In genomic region chr1:153532769-153533599, GRCh38 we compare ENCODE assay signal across 8 cellular contexts. TPM values are rescaled to one million over a fixed set of nuclear protein-coding genes. Genes with fewer than 3 reads are reported as not detected.
DNase-seq lines count a peak whose midpoint lies in the region; ATAC-seq and TF ChIP-seq lines count a peak whose summit lies in the region.

No MANE protein-coding gene starts in this region.

- peak overlapping the region; percentile 99 for H3K27ac Mint-ChIP-seq in CD4-positive, alpha-beta T cell
- H3K27ac Mint-ChIP-seq in naive B cell, result peak overlapping the region in 4 of 6 donors; percentile 49 to 83 (median 56)
- H3K27ac Mint-ChIP-seq in stimulated activated memory B cell treated with anti-CD40 and anti-IgM and Interleukin-4, amounts not matched to agents 10 μg/mL and 1 μg/mL and 100 μg/mL, for 72 hours, result peak overlapping the region; percentile 48

- H3K4ac ChIP-seq in IMR-90 (ENCODE audit: low read depth, low read length), result peak overlapping the region; percentile 94

- H2AFZ ChIP-seq in IMR-90 (replicated peaks; ENCODE audit: low read length, poor library complexity), result peak overlapping the region; percentile 69

- H2AK5ac ChIP-seq in IMR-90 (ENCODE audit: low read depth, low read length), result peak overlapping the region; percentile 81

- H4K91ac ChIP-seq in IMR-90 (ENCODE audit: insufficient read depth, low read depth, low read length), result peak overlapping the region; percentile 80

- peak overlapping the region; percentile 97 for H3K9ac ChIP-seq in IMR-90 (ENCODE audit: low read depth, low read length)

- H3K23ac ChIP-seq in IMR-90 (ENCODE audit: low read depth, low read length), result peak overlapping the region; percentile 96

- peak overlapping the region; percentile 97 for H3K4me3 Mint-ChIP-seq in CD4-positive, alpha-beta T cell
- H3K4me3 Mint-ChIP-seq in naive B cell, result peak overlapping the region in 7 of 8 donors; percentile 15 to 94 (median 64)
- peak overlapping the region; percentile 30 for H3K4me3 Mint-ChIP-seq in stimulated activated memory B cell treated with anti-CD40 and anti-IgM and Interleukin-4, amounts not matched to agents 10 μg/mL and 1 μg/mL and 100 μg/mL, for 72 hours

- H3K18ac ChIP-seq in IMR-90 (ENCODE audit: low read depth, low read length), result peak overlapping the region; percentile 43

- H2BK120ac ChIP-seq in IMR-90 (ENCODE audit: low read depth, low read length), result peak overlapping the region; percentile 58

- H2BK15ac ChIP-seq in IMR-90 (ENCODE audit: low read depth, low read length), result 0 out of 3 replicates have a peak overlapping the region, but pooled peaks have one; percentile 2

- peak overlapping the region; percentile 86 for H3K56ac ChIP-seq in IMR-90 (ENCODE audit: extremely low read depth, insufficient read depth, low read length)

- H4K5ac ChIP-seq in IMR-90 (ENCODE audit: low read depth, low read length), result peak overlapping the region; percentile 62

- peaks cover 11% of the 10 kb centered on the region for H3K36me3 ChIP-seq in IMR-90 (ENCODE audit: control insufficient read depth, insufficient read depth, low read length)

- peaks cover 18% of the 10 kb centered on the region for H4K20me1 ChIP-seq in IMR-90 (ENCODE audit: insufficient read depth, low read length)

- CTCF ChIA-PET in CD4-positive, alpha-beta T cell (lab: Charles Lee), result interaction anchor here (0.6 to 6.0 kb wide), 15 partner anchors 9 to 399 kb away, joined by 3 to 69 read pairs (median 4); partner anchors contain the start of genes CHTOP, S100A2, S100A4 and S100A5
- CTCF ChIA-PET in IMR-90 (lab: Yijun Ruan, JAX), result interaction anchor here (0.7 to 2.8 kb wide), 15 partner anchors 8 to 149 kb away, joined by 3 to 19 read pairs (median 4); partner anchors contain the start of genes CHTOP, S100A16 and S100A5

- H3K9me1 ChIP-seq in IMR-90 (ENCODE audit: insufficient read depth, low read length), result peaks cover 20% of the 10 kb centered on the region

- WGBS in IMR-90 (ENCODE audit: extremely low coverage in 2 of 2, insufficient read length in 1 of 2), 2 experiments, result 20% methylated on average over 4 of the region's 34 CpGs; no CpG with 5 or more reads in 1 of the 2 experiments

- peak overlapping the region; percentile 76 to 81 for H4K8ac ChIP-seq in IMR-90 (ENCODE audit: low read depth in 2 of 2, low read length in 2 of 2)

- DNase-seq in CD4-positive, alpha-beta T cell, result peak; percentile 61 to 81 (median 74)
- peak; percentile 84 for DNase-seq in IMR-90
- peak; percentile 92 for DNase-seq in RKO (ENCODE audit: low spot score)
- DNase-seq in activated effector memory CD4-positive, alpha-beta T cell treated with Interleukin-2 at 50 U/mL for 16 hours, result peak; percentile 72
- DNase-seq in fibroblast of peridontal ligament (ENCODE audit: extremely low read depth), result peak; percentile 91
- DNase-seq in naive B cell, result no peak

- H2BK20ac ChIP-seq in IMR-90 (ENCODE audit: low read depth, low read length), result peak overlapping the region; percentile 18; the same call in 1 of the 2 replicates

- H3K4me1 Mint-ChIP-seq in CD4-positive, alpha-beta T cell (ENCODE audit: low read depth), result peaks cover 65% of the 10 kb centered on the region
- H3K4me1 Mint-ChIP-seq in naive B cell, result peaks cover 35 to 45% (median 44%) of the 10 kb centered on the region in 3 donors
- peaks cover 44% of the 10 kb centered on the region for H3K4me1 Mint-ChIP-seq in stimulated activated memory B cell treated with anti-CD40 and anti-IgM and Interleukin-4, amounts not matched to agents 10 μg/mL and 1 μg/mL and 100 μg/mL, for 72 hours

- H3K79me1 ChIP-seq in IMR-90 (ENCODE audit: low read depth in 1 of 2, low read length in 2 of 2), result peaks cover 5 to 57% of the 10 kb centered on the region in 2 experiments; a peak in 3 of 4 replicates

- H3K9me3 Mint-ChIP-seq in CD4-positive, alpha-beta T cell, result no peaks in the 10 kb centered on the region
- no peaks in the 10 kb centered on the region for H3K9me3 Mint-ChIP-seq in naive B cell
- H3K9me3 Mint-ChIP-seq in stimulated activated memory B cell treated with anti-CD40 and anti-IgM and Interleukin-4, amounts not matched to agents 10 μg/mL and 1 μg/mL and 100 μg/mL, for 72 hours, result no peaks in the 10 kb centered on the region

- TF ChIP-seq RAD21 in IMR-90 (IDR thresholded peaks at IDR 0.05; ENCODE audit: low read length), result peak; percentile 87

- ATAC-seq in CD4-positive, alpha-beta T cell (ENCODE audit: poor library complexity), result peak; percentile 32
- ATAC-seq in IMR-90 (ENCODE audit: low read depth), result peak; percentile 49
- peak; percentile 29 to 40 for ATAC-seq in naive B cell (ENCODE audit: low read depth in 2 of 2)
- no peak for ATAC-seq in stimulated activated memory B cell treated with anti-CD40 and anti-IgM and Interleukin-4, amounts not matched to agents 10 μg/mL and 1 μg/mL and 100 μg/mL, for 72 hours
- ATAC-seq in GM18502 (IDR thresholded peaks at IDR 0.05; ENCODE audit: poor library complexity, unreplicated experiment), result no peak

- peak overlapping the region; percentile 90 for H3K4me2 ChIP-seq in IMR-90 (ENCODE audit: low read depth, low read length)

- no peaks in the 10 kb centered on the region for H3K9me3 ChIP-seq in CD4-positive, alpha-beta T cell (ENCODE audit: control insufficient read depth, low read length)
- no peaks in the 10 kb centered on the region for H3K9me3 ChIP-seq in IMR-90 (ENCODE audit: control insufficient read depth, insufficient read depth, low read length)

- TF ChIP-seq CTCF in CD4-positive, alpha-beta T cell (IDR thresholded peaks at IDR 0.05), result peak; percentile 88
- peak; percentile 94 for TF ChIP-seq CTCF in IMR-90 (conservative IDR thresholded peaks at IDR 0.05; ENCODE audit: low read depth, low read length)

- no TSS peak for BruUV-seq in IMR-90 (replicated peaks; lab: Mats Ljungman, UMichigan)

- peak overlapping the region; percentile 95 for H3K27ac ChIP-seq in CD4-positive, alpha-beta T cell (ENCODE audit: low read depth, low read length)
- H3K27ac ChIP-seq in IMR-90 (ENCODE audit: insufficient read depth, low read length), result peak overlapping the region; percentile 91

- TF ChIP-seq POLR2A in IMR-90 (IDR thresholded peaks at IDR 0.05; ENCODE audit: low read depth, low read length), result peak; percentile 51

- peak overlapping the region; percentile 97 for H3K14ac ChIP-seq in IMR-90 (replicated peaks; ENCODE audit: low read depth, low read length)

- H2AK9ac ChIP-seq in IMR-90 (replicated peaks; ENCODE audit: low read depth, low read length, poor library complexity), result peak overlapping the region; percentile 87

- intact Hi-C loops in CD4-positive, alpha-beta T cell (cut with DNase I, micrococcal nuclease), result loop anchor here (1.0 to 5.0 kb wide), 4 partner anchors 22 to 139 kb away; partner anchors contain the start of genes ILF2 (in 1 of the 2) and S100A2 (in 1 of the 2)
- intact Hi-C loops in IMR-90 (cut with micrococcal nuclease), result loop anchor here (1.0 to 5.0 kb wide), 5 partner anchors 22 to 181 kb away; partner anchors contain the start of genes ILF2, S100A1 and S100A13

- dilution Hi-C loops in IMR-90 (cut with HindIII; ENCODE audit: low sequenced_read_pairs, unreplicated experiment), result no loop called here

- peak overlapping the region; percentile 96 for H2BK5ac ChIP-seq in IMR-90 (ENCODE audit: low read depth, low read length, poor library complexity, severe bottlenecking)

- peak overlapping the region; percentile 8 for H3K4me3 ChIP-seq in IMR-90 (ENCODE audit: insufficient read depth, low read depth, low read length)

- peaks cover 25% of the 10 kb centered on the region for H3K36me3 Mint-ChIP-seq in CD4-positive, alpha-beta T cell (ENCODE audit: low read depth)
- peaks cover 0 to 7% of the 10 kb centered on the region in 2 donors for H3K36me3 Mint-ChIP-seq in naive B cell
- peaks cover 6% of the 10 kb centered on the region for H3K36me3 Mint-ChIP-seq in stimulated activated memory B cell treated with anti-CD40 and anti-IgM and Interleukin-4, amounts not matched to agents 10 μg/mL and 1 μg/mL and 100 μg/mL, for 72 hours

- H3K27me3 Mint-ChIP-seq in CD4-positive, alpha-beta T cell, result no peaks in the 10 kb centered on the region
- H3K27me3 Mint-ChIP-seq in naive B cell, result no peaks in the 10 kb centered on the region
- no peaks in the 10 kb centered on the region for H3K27me3 Mint-ChIP-seq in stimulated activated memory B cell treated with anti-CD40 and anti-IgM and Interleukin-4, amounts not matched to agents 10 μg/mL and 1 μg/mL and 100 μg/mL, for 72 hours

- no peaks in the 10 kb centered on the region for H3K27me3 ChIP-seq in CD4-positive, alpha-beta T cell (ENCODE audit: control insufficient read depth, insufficient read depth, low read length)
- no peaks in the 10 kb centered on the region for H3K27me3 ChIP-seq in IMR-90 (ENCODE audit: control insufficient read depth, insufficient read depth, low read length)

- in situ Hi-C loops in IMR-90 (cut with MboI; ENCODE audit: low sequenced_read_pairs), result loop anchor here (5.0 to 25.0 kb wide), 2 partner anchors 34 to 429 kb away; partner anchors contain the start of genes CREB3L4, CRTC2, S100A2 and SLC39A1

- POLR2A ChIA-PET in CD4-positive, alpha-beta T cell (lab: Charles Lee), result interaction anchor here (0.6 to 6.4 kb wide), 14 partner anchors 8 to 175 kb away, joined by 3 to 246 read pairs (median 5); partner anchors contain the start of genes CHTOP, S100A2, S100A4 and S100A5
- POLR2A ChIA-PET in IMR-90 (lab: Charles Lee; ENCODE audit: unreplicated experiment), result interaction anchor here (0.8 to 3.9 kb wide), 6 partner anchors 12 to 94 kb away, joined by 3 to 34 read pairs (median 4); partner anchors contain the start of genes S100A13 and S100A2

- H3K4me1 ChIP-seq in IMR-90 (ENCODE audit: control insufficient read depth, insufficient read depth, low read length), result peaks cover 25% of the 10 kb centered on the region

RNA-seq across cellular contexts. Expression of gene S100A6, which starts 2.8 kb away (rescaled TPM):
- total RNA-seq in CD4-positive, alpha-beta T cell, result 100 to 1,000 TPM; 172 to 175 TPM
- total RNA-seq in IMR-90 (2012; rRNA removed), result 373 and 555 TPM in 2 replicates
- polyA plus RNA-seq in IMR-90 (2012; rRNA removed) (1,755 and 2,394 TPM in 2 replicates), naive B cell (ENCODE audit: low read depth in 6 of 6) (100 to 1,000 TPM; 131 to 239 (median 154) TPM)
- 755 and 1,450 TPM in 2 replicates for polyA plus RNA-seq in IMR-90 (2012; cell fraction: cytosol; rRNA removed)
- polyA plus RNA-seq in IMR-90 (2012; cell fraction: nucleus; rRNA removed; ENCODE audit: low replicate concordance), result 227 and 313 TPM in 2 replicates

RNA-seq across cellular contexts. Expression of gene S100A5, which starts 7.8 kb away (rescaled TPM):
- 1 to 10 TPM in 1 of 2 experiments, under 1 TPM in 1; 0.80 to 1.3 TPM for total RNA-seq in CD4-positive, alpha-beta T cell
- 0.56 TPM in 1 of 2 replicates, not detected in the other for total RNA-seq in IMR-90 (2012; rRNA removed)
- 0.27 and 0.55 TPM in 2 replicates for polyA plus RNA-seq in IMR-90 (2012; rRNA removed)
- polyA plus RNA-seq in IMR-90 (2012; cell fraction: cytosol; rRNA removed), result 1.1 TPM in 1 of 2 replicates, not detected in the other
- polyA plus RNA-seq in IMR-90 (2012; cell fraction: nucleus; rRNA removed; ENCODE audit: low replicate concordance), result not detected in 2 replicates
- polyA plus RNA-seq in naive B cell (ENCODE audit: low read depth in 6 of 6), result not detected

RNA-seq across cellular contexts. Expression of gene S100A4, which starts 12.6 kb away (rescaled TPM):
- total RNA-seq in CD4-positive, alpha-beta T cell, result 100 to 1,000 TPM; 297 to 299 TPM
- total RNA-seq in IMR-90 (2012; rRNA removed), result 5.6 and 7.5 TPM in 2 replicates
- 15.0 and 16.6 TPM in 2 replicates for polyA plus RNA-seq in IMR-90 (2012; rRNA removed)
- 17.1 and 25.7 TPM in 2 replicates for polyA plus RNA-seq in IMR-90 (2012; cell fraction: cytosol; rRNA removed)
- 3.3 and 5.2 TPM in 2 replicates for polyA plus RNA-seq in IMR-90 (2012; cell fraction: nucleus; rRNA removed; ENCODE audit: low replicate concordance)
- 100 to 1,000 TPM in 2 of 6 donors, 10 to 100 TPM in 4; 50.2 to 167 (median 93.2) TPM for polyA plus RNA-seq in naive B cell (ENCODE audit: low read depth in 6 of 6)

RNA-seq across cellular contexts. Expression of gene S100A3, which starts 16.1 kb away (rescaled TPM):
- total RNA-seq in CD4-positive, alpha-beta T cell, result not detected
- 1.4 and 2.9 TPM in 2 replicates for total RNA-seq in IMR-90 (2012; rRNA removed)
- polyA plus RNA-seq in IMR-90 (2012; rRNA removed) (4.5 and 6.2 TPM in 2 replicates), naive B cell (ENCODE audit: low read depth in 6 of 6) (not detected)
- 5.1 and 8.9 TPM in 2 replicates for polyA plus RNA-seq in IMR-90 (2012; cell fraction: cytosol; rRNA removed)
- polyA plus RNA-seq in IMR-90 (2012; cell fraction: nucleus; rRNA removed; ENCODE audit: low replicate concordance), result 3.3 and 5.1 TPM in 2 replicates

RNA-seq across cellular contexts. Expression of gene S100A2, which starts 32.7 kb away (rescaled TPM):
- total RNA-seq in CD4-positive, alpha-beta T cell, result not detected
- 3.6 and 4.4 TPM in 2 replicates for total RNA-seq in IMR-90 (2012; rRNA removed)
- polyA plus RNA-seq in IMR-90 (2012; rRNA removed) (7.9 and 9.5 TPM in 2 replicates), naive B cell (ENCODE audit: low read depth in 6 of 6) (not detected)
- 6.2 and 11.3 TPM in 2 replicates for polyA plus RNA-seq in IMR-90 (2012; cell fraction: cytosol; rRNA removed)
- 5.1 TPM in 2 replicates for polyA plus RNA-seq in IMR-90 (2012; cell fraction: nucleus; rRNA removed; ENCODE audit: low replicate concordance)

Comparison
In these comparisons a context has a peak if more than half of its experiments do, and no peak if none do; other contexts are left out.
1. ATAC-seq: peak in CD4-positive, alpha-beta T cell (single experiment), IMR-90 (single experiment) and naive B cell (2 of 2); none in stimulated activated memory B cell treated with anti-CD40 and anti-IgM and Interleukin-4, amounts not matched to agents 10 μg/mL and 1 μg/mL and 100 μg/mL, for 72 hours (single experiment) and GM18502 (single experiment).
2. H3K27ac Mint-ChIP-seq: peak in every context shown above with its lines; median percentile 99 in CD4-positive, alpha-beta T cell; 56 in naive B cell; 48 in stimulated activated memory B cell treated with anti-CD40 and anti-IgM and Interleukin-4, amounts not matched to agents 10 μg/mL and 1 μg/mL and 100 μg/mL, for 72 hours.
3. H3K4me3 Mint-ChIP-seq: peak in every context shown above with its lines; median percentile 97 in CD4-positive, alpha-beta T cell; 64 in naive B cell; 30 in stimulated activated memory B cell treated with anti-CD40 and anti-IgM and Interleukin-4, amounts not matched to agents 10 μg/mL and 1 μg/mL and 100 μg/mL, for 72 hours.
4. RNA of gene S100A4, which starts 12.6 kb away (total RNA-seq): 297 to 299 TPM in CD4-positive, alpha-beta T cell; 5.6 to 7.5 TPM in IMR-90; every median in the first group is over 10 times any median in the second.